6 cellular contexts compared by ENCODE assay signal in genomic region chr1:62760021-62760782, GRCh38. TPM values are rescaled to one million over a fixed set of nuclear protein-coding genes. Genes with fewer than 3 reads are reported as not detected.
DNase-seq lines count a peak whose midpoint lies in the region; TF ChIP-seq lines count a peak whose summit lies in the region.
"Not testable (repeated sequence)": the region's sequence is repeated elsewhere in the genome, so short reads cannot be mapped to it uniquely, and the experiment has no call there.

No MANE protein-coding gene starts in this region.

- H3K4me1 ChIP-seq in Caco-2 (peaks cover 15% of the 10 kb centered on the region), PC-9 (replicated peaks; ENCODE audit: insufficient read depth) (peaks cover 17% of the 10 kb centered on the region)
- not testable (repeated sequence) for H3K4me1 ChIP-seq in endodermal cell (ENCODE audit: control insufficient read depth, insufficient read depth, low read length); mesendoderm (ENCODE audit: control insufficient read depth, low read depth, low read length)

- H3K18ac ChIP-seq in mesendoderm (ENCODE audit: low read length) = not testable (repeated sequence)

- CTCF ChIA-PET in Caco-2 (lab: Charles Lee) = not testable (repeated sequence)
- CTCF ChIA-PET in PC-9 (lab: Charles Lee) = interaction anchor here (0.7 kb wide), 1 partner anchor 14 kb away, joined by 3 read pairs; no protein-coding TSS in a partner anchor

- not testable (repeated sequence) for H3F3A ChIP-seq in PC-9 (ENCODE audit: insufficient read depth, low read depth)

- H3K9me2 ChIP-seq in PC-9 (ENCODE audit: insufficient read depth) = not testable (repeated sequence)

- not testable (repeated sequence) for H3K27me3 ChIP-seq in Caco-2 (replicated peaks; ENCODE audit: control insufficient read depth, insufficient read depth, low read length); PC-9 (ENCODE audit: insufficient read depth, low read depth); endodermal cell (ENCODE audit: control insufficient read depth, insufficient read depth, low read length, poor library complexity, severe bottlenecking); mesendoderm (ENCODE audit: insufficient read depth, low read length, poor library complexity)

- not testable (repeated sequence) for H2AFZ ChIP-seq in PC-9

- H2AK5ac ChIP-seq in mesendoderm (ENCODE audit: low read length) = not testable (repeated sequence)

- H3K36me3 ChIP-seq in Caco-2 (ENCODE audit: control insufficient read depth, insufficient read depth, low read length); PC-9 (ENCODE audit: low read depth); endodermal cell (ENCODE audit: control insufficient read depth, insufficient read depth, low read length); mesendoderm (ENCODE audit: control insufficient read depth, insufficient read depth, low read length): not testable (repeated sequence)

- not testable (repeated sequence) for H2BK120ac ChIP-seq in mesendoderm (ENCODE audit: low read depth, low read length)

- H2BK5ac ChIP-seq in mesendoderm (ENCODE audit: low read length) = not testable (repeated sequence)

- not testable (repeated sequence) for H4K5ac ChIP-seq in mesendoderm (ENCODE audit: low read length)

- not testable (repeated sequence) for TF ChIP-seq CTCF in Caco-2 (IDR thresholded peaks at IDR 0.05; ENCODE audit: insufficient read depth in 1 of 2, low read depth in 1 of 2, low read length in 1 of 2, severe bottlenecking in 1 of 2, unreplicated experiment in 1 of 2); PC-9 (conservative IDR thresholded peaks at IDR 0.05); endodermal cell (conservative IDR thresholded peaks at IDR 0.05); progenitor cell of endocrine pancreas (IDR thresholded peaks at IDR 0.05; ENCODE audit: unreplicated experiment)

- POLR2A ChIA-PET in Caco-2 (lab: Charles Lee) = not testable (repeated sequence)
- POLR2A ChIA-PET in PC-9 (lab: Charles Lee; ENCODE audit: unreplicated experiment) = interaction anchor here (0.6 kb wide), 1 partner anchor 631 kb away, joined by 3 read pairs; no protein-coding TSS in a partner anchor

- H3K4me2 ChIP-seq in PC-9 = peak overlapping the region; percentile 39
- H3K4me2 ChIP-seq in mesendoderm (ENCODE audit: low read length) = not testable (repeated sequence)

- BruUV-seq in Caco-2 (replicated peaks; lab: Mats Ljungman, UMichigan); PC-9 (replicated peaks; lab: Mats Ljungman, UMichigan): not testable (repeated sequence)

- DNase-seq in Caco-2 (peak in 1 of 2 experiments; percentile 46), HT-29 (ENCODE audit: low spot score) (peak; percentile 44), mesendoderm (peak; percentile 97)
- not testable (repeated sequence) for DNase-seq in PC-9; endodermal cell; progenitor cell of endocrine pancreas (ENCODE audit: low spot score, unreplicated experiment)

- H3K27me3 Mint-ChIP-seq in Caco-2 (ENCODE audit: insufficient read depth, unreplicated experiment); endodermal cell (ENCODE audit: insufficient read depth); progenitor cell of endocrine pancreas: not testable (repeated sequence)

- H3K27ac ChIP-seq in PC-9 = peak overlapping the region; percentile 25
- not testable (repeated sequence) for H3K27ac ChIP-seq in endodermal cell (ENCODE audit: low read depth, low read length)
- H3K27ac ChIP-seq in mesendoderm (ENCODE audit: low read depth, low read length) = peak overlapping the region; percentile 70

- H3K4ac ChIP-seq in mesendoderm (ENCODE audit: low read depth, low read length) = not testable (repeated sequence)

- not testable (repeated sequence) for H2BK15ac ChIP-seq in mesendoderm (replicated peaks; ENCODE audit: low read depth)

- H3K9me3 ChIP-seq in Caco-2; PC-9 (ENCODE audit: insufficient read depth, low read depth): not testable (repeated sequence)
- peaks cover 20% of the 10 kb centered on the region for H3K9me3 ChIP-seq in endodermal cell (ENCODE audit: control insufficient read depth, low read length)

- H3K79me2 ChIP-seq in PC-9 (ENCODE audit: low read depth); mesendoderm (ENCODE audit: control insufficient read depth, insufficient read depth, low read length): not testable (repeated sequence)

- H3K9me3 Mint-ChIP-seq in Caco-2 (ENCODE audit: unreplicated experiment); progenitor cell of endocrine pancreas (ENCODE audit: low read depth): not testable (repeated sequence)
- H3K9me3 Mint-ChIP-seq in endodermal cell = peaks cover 25% of the 10 kb centered on the region

- H3K36me3 Mint-ChIP-seq in Caco-2 (ENCODE audit: insufficient read depth, unreplicated experiment); progenitor cell of endocrine pancreas (ENCODE audit: insufficient read depth): not testable (repeated sequence)
- H3K36me3 Mint-ChIP-seq in endodermal cell (ENCODE audit: low read depth) = peaks cover 12% of the 10 kb centered on the region

- not testable (repeated sequence) for H3K9ac ChIP-seq in endodermal cell (ENCODE audit: extremely low read depth, low read length, poor library complexity, severe bottlenecking); mesendoderm (ENCODE audit: low read length)

- not testable (repeated sequence) for H4K8ac ChIP-seq in mesendoderm (ENCODE audit: low read depth, low read length)

- WGBS in endodermal cell (ENCODE audit: insufficient coverage in 1 of 2, insufficient read length in 1 of 2), 2 experiments = 17 to 56% methylated on average over 2 to 4 of the region's 6 CpGs
- WGBS in mesendoderm (ENCODE audit: extremely low coverage, insufficient coverage, low lambda C conversion rate) = no CpG with 5 or more reads among the region's 6 CpGs

- not testable (repeated sequence) for H3K79me1 ChIP-seq in mesendoderm (ENCODE audit: low read length)

- H3K27ac Mint-ChIP-seq in Caco-2 (ENCODE audit: unreplicated experiment) = peak overlapping the region; percentile 69
- H3K27ac Mint-ChIP-seq in endodermal cell = peak overlapping the region; percentile 87
- H3K27ac Mint-ChIP-seq in progenitor cell of endocrine pancreas = peak overlapping the region; percentile 90

- H3K4me1 Mint-ChIP-seq in Caco-2 (ENCODE audit: low read depth, unreplicated experiment) = not testable (repeated sequence)
- peaks cover 46% of the 10 kb centered on the region for H3K4me1 Mint-ChIP-seq in endodermal cell
- peaks cover 13% of the 10 kb centered on the region for H3K4me1 Mint-ChIP-seq in progenitor cell of endocrine pancreas (ENCODE audit: low read depth)

- not testable (repeated sequence) for H3K23ac ChIP-seq in mesendoderm (ENCODE audit: low read length)

- H4K20me1 ChIP-seq in PC-9 (ENCODE audit: insufficient read depth) = not testable (repeated sequence)

- intact Hi-C loops in Caco-2 (cut with micrococcal nuclease; ENCODE audit: unreplicated experiment) = loop anchor here (2.0 kb wide), 1 partner anchor 19 kb away; no protein-coding TSS in a partner anchor
- intact Hi-C loops in PC-9 (cut with micrococcal nuclease; ENCODE audit: unreplicated experiment) = loop anchor here (2.0 kb wide), 1 partner anchor 23 kb away; no protein-coding TSS in a partner anchor

- H3K56ac ChIP-seq in mesendoderm (ENCODE audit: low read length) = not testable (repeated sequence)

- H3K4me3 Mint-ChIP-seq in Caco-2 (ENCODE audit: unreplicated experiment) = peak overlapping the region; percentile 19
- not testable (repeated sequence) for H3K4me3 Mint-ChIP-seq in endodermal cell; progenitor cell of endocrine pancreas (ENCODE audit: low read depth)

- not testable (repeated sequence) for H3K4me3 ChIP-seq in Caco-2 (ENCODE audit: low read depth, low read length); PC-9; endodermal cell (ENCODE audit: low read length); mesendoderm (ENCODE audit: low read length)

RNA-seq across cellular contexts. Expression of gene ATG4C, which starts 23.7 kb away (rescaled TPM):
- total RNA-seq in Caco-2 (2022) = 6.8 and 7.4 TPM in 2 replicates
- 1.6 and 3.7 TPM in 2 replicates for total RNA-seq in HT-29 (2014; rRNA removed; shearing (Covaris generic))
- total RNA-seq in PC-9 (2021) = 7.5 and 13.8 TPM in 2 replicates
- 10 to 100 TPM; 23.8 to 32.8 TPM for total RNA-seq in endodermal cell
- 17.1 TPM for polyA plus RNA-seq in endodermal cell (2013, experiment 1 of 2)
- 13.0 TPM for polyA plus RNA-seq in endodermal cell (2013, experiment 2 of 2)
- polyA plus RNA-seq in mesendoderm (2013, experiment 1 of 2) = 8.4 TPM
- 8.8 TPM for polyA plus RNA-seq in mesendoderm (2013, experiment 2 of 2)
- 13.0 and 13.2 TPM in 2 replicates for total RNA-seq in progenitor cell of endocrine pancreas
